Comparison of ENCODE assay signal across 21 cellular contexts in genomic region chr20:53574259-53574789, GRCh38. TPM values are rescaled to one million over a fixed set of nuclear protein-coding genes. Genes with fewer than 3 reads are reported as not detected.
DNase-seq lines count a peak whose midpoint lies in the region; ATAC-seq and TF ChIP-seq lines count a peak whose summit lies in the region.
"Had no signal": no experiment of that assay in that cellular context is flagged by ENCODE, and none has a peak within 500 bp of the region (broad histone marks: within the 10 kb centered on the region; RNA-seq: fewer than 3 reads in every experiment).

No MANE protein-coding gene starts in this region.

- H3K27ac Mint-ChIP-seq in activated CD8-positive, alpha-beta memory T cell treated with anti-CD3 and anti-CD28 coated beads, Interleukin-2, amount 10 ng/mL, durations not matched to agents 7 days and 5 days, result no peak overlapping the region
- peak overlapping the region; percentile 83 for H3K27ac Mint-ChIP-seq in central memory CD8-positive, alpha-beta T cell (ENCODE audit: low read depth)
- H3K27ac Mint-ChIP-seq in stimulated activated effector memory CD8-positive, alpha-beta T cell treated with anti-CD3 and anti-CD28 coated beads, Interleukin-12 subunit alpha, Interleukin-12 subunit beta, amount 100 ng/mL, for 72 hours, result peak overlapping the region; percentile 96

- in situ Hi-C loops in gastrocnemius medialis (cut with MboI; ENCODE audit: low sequenced_read_pairs in 4 of 4) (loop anchor here in 2 of 4 donors (10.0 to 25.0 kb wide), 3 partner anchors 340 to 488 kb away; partner anchors contain the start of gene BCAS1 (in 1 of the 2)), GM13977 (cut with MboI; ENCODE audit: low pct_unique_long_range_greater_than_20kb, low sequenced_read_pairs, unreplicated experiment) (loop anchor here (10.0 to 25.0 kb wide), 3 partner anchors 490 to 1063 kb away; no protein-coding TSS in a partner anchor)

- intact Hi-C loops in gastrocnemius medialis (cut with DNase I; ENCODE audit: low total_unique reads), result loop anchor here (10.0 kb wide), 1 partner anchor 490 kb away; no protein-coding TSS in a partner anchor

- no peaks in the 10 kb centered on the region for H3K27me3 ChIP-seq in gastrocnemius medialis
- H3K27me3 ChIP-seq: cardiac muscle cell, left lung, sigmoid colon had no signal

- peaks cover 87% of the 10 kb centered on the region for H3K4me1 Mint-ChIP-seq in activated CD8-positive, alpha-beta memory T cell treated with anti-CD3 and anti-CD28 coated beads, Interleukin-2, amount 10 ng/mL, durations not matched to agents 7 days and 5 days
- peaks cover 89% of the 10 kb centered on the region for H3K4me1 Mint-ChIP-seq in central memory CD8-positive, alpha-beta T cell
- peaks cover 94% of the 10 kb centered on the region for H3K4me1 Mint-ChIP-seq in stimulated activated effector memory CD8-positive, alpha-beta T cell treated with anti-CD3 and anti-CD28 coated beads, Interleukin-12 subunit alpha, Interleukin-12 subunit beta, amount 100 ng/mL, for 72 hours

- H3K9me3 Mint-ChIP-seq in activated CD8-positive, alpha-beta memory T cell treated with anti-CD3 and anti-CD28 coated beads, Interleukin-2, amount 10 ng/mL, durations not matched to agents 7 days and 5 days (ENCODE audit: low read depth), result no peaks in the 10 kb centered on the region
- no peaks in the 10 kb centered on the region for H3K9me3 Mint-ChIP-seq in central memory CD8-positive, alpha-beta T cell
- H3K9me3 Mint-ChIP-seq in stimulated activated effector memory CD8-positive, alpha-beta T cell treated with anti-CD3 and anti-CD28 coated beads, Interleukin-12 subunit alpha, Interleukin-12 subunit beta, amount 100 ng/mL, for 72 hours, result no peaks in the 10 kb centered on the region

- H3K36me3 ChIP-seq in gastrocnemius medialis, result peaks cover 0 to 54% of the 10 kb centered on the region in 2 donors

- TF ChIP-seq POLR2A in gastrocnemius medialis (IDR thresholded peaks at IDR 0.05), result no peak

- H3K27me3 Mint-ChIP-seq in activated CD8-positive, alpha-beta memory T cell treated with anti-CD3 and anti-CD28 coated beads, Interleukin-2, amount 10 ng/mL, durations not matched to agents 7 days and 5 days, result no peaks in the 10 kb centered on the region
- H3K27me3 Mint-ChIP-seq in central memory CD8-positive, alpha-beta T cell, result no peaks in the 10 kb centered on the region

- H3K27ac ChIP-seq in gastrocnemius medialis, result no peak overlapping the region
- H3K27ac ChIP-seq: C4-2B, left lung, sigmoid colon had no signal

- peaks cover 13 to 15% of the 10 kb centered on the region in 2 donors for H3K4me1 ChIP-seq in gastrocnemius medialis

- DNase-seq in activated CD8-positive, alpha-beta memory T cell treated with anti-CD3 and anti-CD28 coated beads for 24 hours, result peak; percentile 24
- DNase-seq in activated CD8-positive, alpha-beta memory T cell treated with anti-CD3 and anti-CD28 coated beads, Interleukin-2, amount 10 ng/mL, durations not matched to agents 7 days and 5 days, result no peak
- no peak for DNase-seq in central memory CD8-positive, alpha-beta T cell (ENCODE audit: low spot score in 2 of 2)
- DNase-seq in stimulated activated effector memory CD8-positive, alpha-beta T cell treated with anti-CD3 and anti-CD28 coated beads, Interleukin-12 subunit alpha, Interleukin-12 subunit beta, amount 100 ng/mL, for 72 hours (ENCODE audit: low spot score in 2 of 2), result no peak
- DNase-seq in gastrocnemius medialis, result no peak
- no peak for DNase-seq in GM13977 (ENCODE audit: low spot score)
- DNase-seq: 8988T; amniotic stem cell; DMS79; NCI-H1436; NCI-H2171; NCI-H748 treated with DMSO at 0.1 percent for 48 hours; sigmoid colon; SK-N-SH; stimulated activated CD4-positive, alpha-beta T cell treated with anti-CD3 and anti-CD28 coated beads, Interleukin-1b, Interleukin-23, amount 100 ng/mL, for 48 hours; substantia nigra had no signal

- peaks cover 90% of the 10 kb centered on the region for H3K36me3 Mint-ChIP-seq in activated CD8-positive, alpha-beta memory T cell treated with anti-CD3 and anti-CD28 coated beads, Interleukin-2, amount 10 ng/mL, durations not matched to agents 7 days and 5 days
- H3K36me3 Mint-ChIP-seq in central memory CD8-positive, alpha-beta T cell (ENCODE audit: insufficient read depth), result peaks cover 93% of the 10 kb centered on the region
- H3K36me3 Mint-ChIP-seq in stimulated activated effector memory CD8-positive, alpha-beta T cell treated with anti-CD3 and anti-CD28 coated beads, Interleukin-12 subunit alpha, Interleukin-12 subunit beta, amount 100 ng/mL, for 72 hours, result peaks cover 100% of the 10 kb centered on the region

- CTCF ChIA-PET in activated CD8-positive, alpha-beta memory T cell treated with anti-CD3 and anti-CD28 coated beads, Interleukin-2, amount 10 ng/mL, durations not matched to agents 7 days and 5 days (lab: Charles Lee), result interaction anchor here (0.6 to 6.0 kb wide), 2 partner anchors 9 to 364 kb away, joined by 3 to 43 read pairs; no protein-coding TSS in a partner anchor

- TF ChIP-seq CTCF in gastrocnemius medialis (IDR thresholded peaks at IDR 0.05 in 4 of 5, conservative IDR thresholded peaks at IDR 0.05 in 1 of 5) (no peak), GM13977 (IDR thresholded peaks at IDR 0.05; ENCODE audit: extremely low read depth, insufficient read depth, missing control alignments) (no peak)

- no peak overlapping the region for H3K4me3 ChIP-seq in gastrocnemius medialis
- H3K4me3 ChIP-seq: cardiac muscle cell, left lung, sigmoid colon had no signal

- ATAC-seq in activated CD8-positive, alpha-beta memory T cell treated with anti-CD3 and anti-CD28 coated beads, Interleukin-2, amount 10 ng/mL, durations not matched to agents 7 days and 5 days, result no peak
- no peak for ATAC-seq in central memory CD8-positive, alpha-beta T cell (replicated peaks; ENCODE audit: extremely low read depth, poor library complexity, severe bottlenecking)
- ATAC-seq in stimulated activated effector memory CD8-positive, alpha-beta T cell treated with anti-CD3 and anti-CD28 coated beads, Interleukin-12 subunit alpha, Interleukin-12 subunit beta, amount 100 ng/mL, for 72 hours, result no peak
- no peak for ATAC-seq in gastrocnemius medialis
- no peak for ATAC-seq in GM19023 (IDR thresholded peaks at IDR 0.05; ENCODE audit: unreplicated experiment)
- ATAC-seq: left lung had no signal

- no peak overlapping the region for H3K4me3 Mint-ChIP-seq in activated CD8-positive, alpha-beta memory T cell treated with anti-CD3 and anti-CD28 coated beads, Interleukin-2, amount 10 ng/mL, durations not matched to agents 7 days and 5 days
- H3K4me3 Mint-ChIP-seq in central memory CD8-positive, alpha-beta T cell, result peak overlapping the region; percentile 68
- peak overlapping the region; percentile 67 for H3K4me3 Mint-ChIP-seq in stimulated activated effector memory CD8-positive, alpha-beta T cell treated with anti-CD3 and anti-CD28 coated beads, Interleukin-12 subunit alpha, Interleukin-12 subunit beta, amount 100 ng/mL, for 72 hours

- no peaks in the 10 kb centered on the region for H3K9me3 ChIP-seq in gastrocnemius medialis
- H3K9me3 ChIP-seq: left lung, sigmoid colon, SK-N-SH had no signal

TF ChIP-seq in PFSK-1, 5 proteins besides CTCF, POLR2A, EP300 and RAD21:
- TF ChIP-seq POLR2AphosphoS5 (IDR thresholded peaks at IDR 0.05; ENCODE audit: low read depth, low read length) (0 out of 2 replicates have a peak, but pooled peaks have one; percentile 2), REST (IDR thresholded peaks at IDR 0.05; ENCODE audit: insufficient read depth in 1 of 2, low read depth in 2 of 2, low read length in 2 of 2) (no peak)
TF ChIP-seq in PFSK-1: peak in this region for 1.

RNA-seq across cellular contexts. Expression of gene ZNF217, which starts 19.3 kb away (rescaled TPM):
- total RNA-seq in activated CD8-positive, alpha-beta memory T cell treated with anti-CD3 and anti-CD28 coated beads, Interleukin-2, amount 10 ng/mL, durations not matched to agents 7 days and 5 days, result 10 to 100 TPM; 80.2 to 81.9 TPM
- polyA plus RNA-seq in PFSK-1 (2012; ENCODE audit: insufficient read length, low read depth), result 29.2 TPM
- 1 to 10 TPM; 4.1 to 5.9 (median 4.7) TPM for total RNA-seq in gastrocnemius medialis

Comparison
In these comparisons a context has a peak if more than half of its experiments do, and no peak if none do; other contexts are left out.
1. RNA of gene ZNF217, which starts 19.3 kb away (total RNA-seq): 80.2 to 81.9 TPM in activated CD8-positive, alpha-beta memory T cell treated with anti-CD3 and anti-CD28 coated beads, Interleukin-2, amount 10 ng/mL, durations not matched to agents 7 days and 5 days; 4.1 to 5.9 TPM in gastrocnemius medialis; every median in the first group is over 10 times any median in the second.